In genomic region chr15:74312445-74313007, GRCh38 we compare ENCODE assay signal across 17 cellular contexts. TPM values are rescaled to one million over a fixed set of nuclear protein-coding genes. Genes with fewer than 3 reads are reported as not detected.
DNase-seq lines count a peak whose midpoint lies in the region; ATAC-seq, FAIRE-seq and TF ChIP-seq lines count a peak whose summit lies in the region.
"Had no signal": no experiment of that assay in that cellular context is flagged by ENCODE, and none has a peak within 500 bp of the region (broad histone marks: within the 10 kb centered on the region; RNA-seq: fewer than 3 reads in every experiment).

No MANE protein-coding gene starts in this region.

- H3K27me3 ChIP-seq in smooth muscle cell (ENCODE audit: low read depth) = no peaks in the 10 kb centered on the region
- H3K27me3 ChIP-seq: right atrium auricular region had no signal

- H3K9me3 ChIP-seq in mucosa of descending colon (no peaks in the 10 kb centered on the region), smooth muscle cell (replicated peaks; ENCODE audit: low read depth) (no peaks in the 10 kb centered on the region)
- H3K9me3 ChIP-seq: right atrium auricular region, stomach had no signal

- no peaks in the 10 kb centered on the region for H3F3A ChIP-seq in smooth muscle cell (ENCODE audit: low read depth)

- H3K79me2 ChIP-seq in smooth muscle cell (ENCODE audit: low read depth) = no peaks in the 10 kb centered on the region

- no peak overlapping the region for H3K4me3 ChIP-seq in mucosa of descending colon
- no peak overlapping the region for H3K4me3 ChIP-seq in smooth muscle cell
- H3K4me3 ChIP-seq: right atrium auricular region, stomach had no signal

- H3K27ac ChIP-seq in smooth muscle cell (ENCODE audit: low read depth) = no peak overlapping the region
- H3K27ac ChIP-seq: foreskin keratinocyte, right atrium auricular region, stomach had no signal

- 77% methylated on average over 9 of the region's 9 CpGs for WGBS in smooth muscle cell (ENCODE audit: low lambda C conversion rate)

- no peaks in the 10 kb centered on the region for H3K36me3 ChIP-seq in mucosa of descending colon (ENCODE audit: low read depth)
- H3K36me3 ChIP-seq in smooth muscle cell (ENCODE audit: low read depth) = no peaks in the 10 kb centered on the region
- H3K36me3 ChIP-seq: right atrium auricular region, stomach had no signal

- H3K9ac ChIP-seq in smooth muscle cell (ENCODE audit: low read depth) = no peak overlapping the region

- TF ChIP-seq CTCF in mucosa of descending colon (IDR thresholded peaks at IDR 0.05) (no peak), smooth muscle cell (IDR thresholded peaks at IDR 0.05; ENCODE audit: borderline replicate concordance, insufficient read depth, poor library complexity, severe bottlenecking) (no peak), GM10266 (IDR thresholded peaks at IDR 0.05; ENCODE audit: control insufficient read depth, insufficient read depth, low read depth, missing control alignments) (no peak)

- ATAC-seq in mucosa of descending colon = peak; percentile 17
- ATAC-seq: activated CD4-positive, CD25-positive, alpha-beta regulatory T cell treated with anti-CD3 and anti-CD28 coated beads, Interleukin-2, amount 50 U/mL, for 24 hours; foreskin keratinocyte had no signal

- FAIRE-seq in H54 (lab: Jason Lieb, UNC) = no peak
- FAIRE-seq: astrocyte, kidney had no signal

- no peak for TF ChIP-seq POLR2A in H54 (IDR thresholded peaks at IDR 0.05; ENCODE audit: low read depth, low read length)

- no peak overlapping the region for H3K4me2 ChIP-seq in smooth muscle cell

- DNase-seq in DMS79 (lab: John Stamatoyannopoulos, UW) (peak; percentile 93), NCI-H2081 treated with DMSO at 0.1 percent for 48 hours (lab: John Stamatoyannopoulos, UW) (peak; percentile 86), NCI-H82 (lab: John Stamatoyannopoulos, UW) (peak; percentile 98), mucosa of descending colon (no peak), smooth muscle cell (lab: John Stamatoyannopoulos, UW; ENCODE audit: unreplicated experiment) (no peak), GM10266 (ENCODE audit: extremely low spot score) (no peak), activated T-cell treated with anti-CD3 and anti-CD28 coated beads for 4 hours (no peak), H54 (ENCODE audit: insufficient read length, low spot score) (no peak)
- DNase-seq: AML-193; effector CD4-positive, alpha-beta T cell; foreskin keratinocyte; kidney; stomach had no signal

- no peaks in the 10 kb centered on the region for H4K20me1 ChIP-seq in smooth muscle cell (ENCODE audit: low read depth)

- H3K4me1 ChIP-seq in mucosa of descending colon (ENCODE audit: low read depth) (no peaks in the 10 kb centered on the region), smooth muscle cell (ENCODE audit: low read depth) (peaks cover 25% of the 10 kb centered on the region)
- H3K4me1 ChIP-seq: foreskin keratinocyte had no signal

- H2AFZ ChIP-seq in smooth muscle cell (ENCODE audit: low read depth) = no peak overlapping the region

- intact Hi-C loops in mucosa of descending colon (cut with DNase I, micrococcal nuclease) = loop anchor here in 1 of 2 donors (10.0 kb wide), 2 partner anchors 188 to 348 kb away; no protein-coding TSS in a partner anchor

RNA-seq across cellular contexts. Expression of gene CYP11A1, which starts 54.9 kb away (rescaled TPM):
- total RNA-seq in mucosa of descending colon (under 1 TPM; 0.52 to 0.82 (median 0.60) TPM), smooth muscle cell (2.2 and 6.6 TPM in 2 replicates)
- 3.5 and 5.1 TPM in 2 replicates for polyA plus RNA-seq in smooth muscle cell
- total RNA-seq: foreskin keratinocyte had no signal
- polyA plus RNA-seq: IgD-negative memory B cell had no signal

Comparison
In these comparisons a context has a peak if more than half of its experiments do, and no peak if none do; other contexts are left out.
1. DNase-seq: peak in DMS79 (single experiment), NCI-H2081 treated with DMSO at 0.1 percent for 48 hours (single experiment) and NCI-H82 (single experiment); none in mucosa of descending colon (0 of 3), smooth muscle cell (single experiment), GM10266 (single experiment), activated T-cell treated with anti-CD3 and anti-CD28 coated beads for 4 hours (single experiment) and H54 (single experiment).